Comparison of ENCODE assay signal across 13 cellular contexts in the genomic region with DNA sequence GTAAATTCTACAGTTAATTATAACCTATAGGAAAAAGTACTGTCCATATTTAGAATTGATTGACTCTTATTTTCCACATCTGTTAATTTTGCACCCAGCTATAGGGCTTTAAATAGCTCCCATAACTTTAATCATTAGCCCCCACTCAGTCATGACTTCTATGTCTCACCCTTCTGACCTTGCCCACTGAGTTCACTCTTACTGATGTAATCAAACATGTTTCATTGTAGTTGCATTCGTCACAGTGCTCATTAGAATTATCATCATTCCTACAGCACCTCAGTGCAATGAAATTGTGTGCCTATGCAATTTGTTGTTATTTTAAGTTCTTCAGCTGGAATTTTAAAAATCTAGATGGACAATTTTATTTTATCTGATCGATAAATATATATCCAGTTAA.
"Had no signal": no experiment of that assay in that cellular context is flagged by ENCODE, and none has a peak within 500 bp of the region (broad histone marks: within the 10 kb centered on the region; RNA-seq: fewer than 3 reads in every experiment).

No MANE protein-coding gene starts in this region.

- H3K4me3 ChIP-seq: esophagus muscularis mucosa, gastrocnemius medialis, testis had no signal

- DNase-seq: activated effector memory CD4-positive, alpha-beta T cell treated with Interleukin-2 at 50 U/mL for 16 hours; activated T-cell treated with anti-CD3 and anti-CD28 coated beads, Interleukin-2, amount 50 U/mL, for 24 hours; amniotic stem cell; gastrocnemius medialis; left ventricle myocardium superior; stimulated activated CD4-positive, alpha-beta T cell treated with anti-CD3 and anti-CD28 coated beads, Interleukin-4, amount 100 ng/mL, for 1 hour; stimulated activated CD8-positive, alpha-beta memory T cell treated with anti-CD3 and anti-CD28 coated beads, Interleukin-4, amount 100 ng/mL, for 48 hours; stimulated activated naive CD8-positive, alpha-beta T cell treated with anti-CD3 and anti-CD28 coated beads, Interleukin-15, amount 100 ng/mL, for 72 hours; testis had no signal

- FAIRE-seq: bronchial epithelial cell, keratinocyte had no signal

- H3K36me3 ChIP-seq: esophagus muscularis mucosa, gastrocnemius medialis had no signal

- H3K27me3 ChIP-seq: esophagus muscularis mucosa, gastrocnemius medialis, testis had no signal

- ATAC-seq: activated CD4-positive, CD25-positive, alpha-beta regulatory T cell treated with anti-CD3 and anti-CD28 coated beads, Interleukin-2, amount 50 U/mL, for 24 hours; gastrocnemius medialis; left ventricle myocardium superior; stimulated activated naive CD8-positive, alpha-beta T cell treated with anti-CD3 and anti-CD28 coated beads, Interleukin-15, amount 100 ng/mL, for 72 hours had no signal

- H3K27ac ChIP-seq: esophagus muscularis mucosa, gastrocnemius medialis had no signal

- H3K9me3 ChIP-seq: esophagus muscularis mucosa, gastrocnemius medialis, testis had no signal
